ENCODE assay signal across 18 cellular contexts in the genomic region with DNA sequence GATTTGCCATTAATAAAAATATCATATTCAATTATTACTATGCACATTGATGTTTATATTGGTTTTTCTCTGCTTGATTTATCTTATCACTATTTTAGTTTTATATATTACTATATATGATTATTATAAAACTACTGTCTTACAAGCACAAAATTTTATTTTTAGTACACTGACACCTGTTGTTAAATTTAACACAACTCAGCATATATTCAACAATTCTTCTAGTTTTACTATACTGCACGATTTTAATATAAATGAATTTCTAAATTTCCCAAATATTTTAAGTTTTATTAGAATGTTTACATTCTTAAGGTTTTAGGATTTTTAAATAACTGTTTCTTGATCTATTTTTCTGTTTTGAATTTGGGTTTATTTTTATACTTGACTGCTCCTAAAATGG.
DNase-seq lines count a peak whose midpoint lies in the region; ATAC-seq, FAIRE-seq and TF ChIP-seq lines count a peak whose summit lies in the region.
"Had no signal": no experiment of that assay in that cellular context is flagged by ENCODE, and none has a peak within 500 bp of the region (broad histone marks: within the 10 kb centered on the region; RNA-seq: fewer than 3 reads in every experiment).

No MANE protein-coding gene starts in this region.

- TF ChIP-seq CTCF in kidney (IDR thresholded peaks at IDR 0.05; ENCODE audit: borderline replicate concordance, extremely low read depth, insufficient read depth) (no peak), mucosa of descending colon (IDR thresholded peaks at IDR 0.05) (no peak)

- no peaks in the 10 kb centered on the region for H3K9me3 ChIP-seq in kidney (ENCODE audit: control insufficient read depth in 1 of 2, low read length in 2 of 2)
- H3K9me3 ChIP-seq in mucosa of descending colon = no peaks in the 10 kb centered on the region
- H3K9me3 ChIP-seq: A549 had no signal

- peak; percentile 41 for FAIRE-seq in RCC 7860 (lab: Jason Lieb, UNC)
- peak; percentile 75 for FAIRE-seq in colon (lab: Jason Lieb, UNC)
- peak; percentile 71 for FAIRE-seq in kidney (lab: Jason Lieb, UNC)
- FAIRE-seq: A549, GM12892, GM18507, H54 had no signal

- intact Hi-C loops in kidney (cut with DNase I) = no loop called here
- intact Hi-C loops in mucosa of descending colon (cut with DNase I, micrococcal nuclease) = no loop called here

- no peak overlapping the region for H3K27ac ChIP-seq in kidney (ENCODE audit: low read depth in 2 of 2, low read length in 2 of 2)
- H3K27ac ChIP-seq: A549, C4-2B had no signal

- no peak overlapping the region for H3K9ac ChIP-seq in kidney (ENCODE audit: low read length in 2 of 2)

- H3K4me1 ChIP-seq in kidney (ENCODE audit: control insufficient read depth in 1 of 2, insufficient read depth in 1 of 2, low read depth in 1 of 2, low read length in 2 of 2) (no peaks in the 10 kb centered on the region), mucosa of descending colon (ENCODE audit: low read depth) (no peaks in the 10 kb centered on the region)
- H3K4me1 ChIP-seq: A549 had no signal

- H3K4me3 ChIP-seq in kidney (ENCODE audit: low read length in 2 of 2) = no peak overlapping the region
- no peak overlapping the region for H3K4me3 ChIP-seq in mucosa of descending colon
- H3K4me3 ChIP-seq: A549, GM23338 had no signal

- H3K36me3 ChIP-seq in kidney (ENCODE audit: control insufficient read depth in 1 of 2, insufficient read depth in 2 of 2, low read length in 2 of 2) (no peaks in the 10 kb centered on the region), mucosa of descending colon (ENCODE audit: low read depth) (no peaks in the 10 kb centered on the region)

- ATAC-seq in mucosa of descending colon = no peak
- ATAC-seq: A549, GM23338 had no signal

- DNase-seq in RCC 7860 (ENCODE audit: low spot score) = no peak
- no peak for DNase-seq in kidney
- no peak for DNase-seq in stimulated activated CD4-positive, alpha-beta T cell treated with anti-CD3 and anti-CD28 coated beads, Interleukin-2, amount 100 ng/mL, for 48 hours
- no peak for DNase-seq in mucosa of descending colon
- DNase-seq in RKO (ENCODE audit: low spot score) = no peak
- DNase-seq: AML-193; CD4-positive, alpha-beta T cell; DMS153; DMS79; GDM1; HCEC 1CT had no signal
